1 cellular context compared by ENCODE assay signal in genomic region chr16:88468289-88469129, GRCh38.
TF ChIP-seq lines count a peak whose summit lies in the region.

No MANE protein-coding gene starts in this region.

TF ChIP-seq in K562, 482 proteins besides CTCF, POLR2A, EP300 and RAD21 (continued from another document):
- no peak for TF ChIP-seq ZNF707 (CRISPR knock-in tag; conservative IDR thresholded peaks at IDR 0.05)
- TF ChIP-seq CREM (IDR thresholded peaks at IDR 0.05; ENCODE audit: low read depth) = no peak
- TF ChIP-seq ZEB2 (IDR thresholded peaks at IDR 0.05) = no peak
- 0 out of 2 replicates have a peak, but pooled peaks have one; percentile 10 for TF ChIP-seq MXI1 (IDR thresholded peaks at IDR 0.05; ENCODE audit: low read depth, low read length)
- no peak for TF ChIP-seq OTX1 (CRISPR knock-in tag; IDR thresholded peaks at IDR 0.05)
- TF ChIP-seq POLR2G (IDR thresholded peaks at IDR 0.05; ENCODE audit: low read depth, low read length) = 0 out of 2 replicates have a peak, but pooled peaks have one; percentile 44
- TF ChIP-seq SFPQ (IDR thresholded peaks at IDR 0.05; ENCODE audit: low read depth, low read length) = no peak
- TF ChIP-seq ZNF766 (CRISPR knock-in tag; conservative IDR thresholded peaks at IDR 0.05) = no peak
- TF ChIP-seq E2F6 (IDR thresholded peaks at IDR 0.05; ENCODE audit: borderline replicate concordance in 1 of 2, extremely low read depth in 1 of 2, insufficient read depth in 1 of 2, insufficient read length in 1 of 2, low read depth in 1 of 2, low read length in 1 of 2, poor library complexity in 1 of 2, severe bottlenecking in 1 of 2) = no peak
- peak; percentile 39 for TF ChIP-seq VEZF1 (CRISPR knock-in tag; IDR thresholded peaks at IDR 0.05)
- TF ChIP-seq MYNN (IDR thresholded peaks at IDR 0.05) = peak; percentile 50; the same call in 1 of the 2 replicates
- no peak for TF ChIP-seq MYNN (CRISPR knock-in tag; IDR thresholded peaks at IDR 0.05)
- no peak for TF ChIP-seq ZNF583 (CRISPR knock-in tag; IDR thresholded peaks at IDR 0.05)
- TF ChIP-seq MECOM (CRISPR knock-in tag; IDR thresholded peaks at IDR 0.05) = no peak
- peak; percentile 56 for TF ChIP-seq USF2 (CRISPR knock-in tag; IDR thresholded peaks at IDR 0.05)
- no peak for TF ChIP-seq ELF2 (CRISPR knock-in tag; IDR thresholded peaks at IDR 0.05)
- peak; percentile 30 for TF ChIP-seq DACH1 (IDR thresholded peaks at IDR 0.05; ENCODE audit: partially characterized antibody)
- TF ChIP-seq MNT (conservative IDR thresholded peaks at IDR 0.05) = peak in 1 of 2 experiments; percentile 79; a peak in 3 of 4 replicates
- 0 out of 2 replicates have a peak, but pooled peaks have one; percentile 13 for TF ChIP-seq RB1 (IDR thresholded peaks at IDR 0.05; ENCODE audit: low read depth)
- no peak for TF ChIP-seq GTF2A2 (tag; IDR thresholded peaks at IDR 0.05)
- TF ChIP-seq ZNF124 (CRISPR knock-in tag; IDR thresholded peaks at IDR 0.05) = no peak
- TF ChIP-seq GABPB1 (CRISPR knock-in tag; IDR thresholded peaks at IDR 0.05) = 0 out of 2 replicates have a peak, but pooled peaks have one; percentile 14
- peak; percentile 66 for TF ChIP-seq MAX (CRISPR knock-in tag; IDR thresholded peaks at IDR 0.05)
- 0 out of 2 replicates have a peak, but pooled peaks have one; percentile 1 for TF ChIP-seq MBD2 (IDR thresholded peaks at IDR 0.05; ENCODE audit: borderline replicate concordance, low read depth)
- TF ChIP-seq TFE3 (CRISPR knock-in tag; IDR thresholded peaks at IDR 0.05) = no peak
- no peak for TF ChIP-seq CXXC5 (CRISPR knock-in tag; IDR thresholded peaks at IDR 0.05)
- TF ChIP-seq ZKSCAN1 (IDR thresholded peaks at IDR 0.05; ENCODE audit: low read depth, low read length) = no peak
- no peak for TF ChIP-seq ZNF24 (IDR thresholded peaks at IDR 0.05)
- TF ChIP-seq SUPT5H (IDR thresholded peaks at IDR 0.05) = no peak
- no peak for TF ChIP-seq U2AF2 (optimal IDR thresholded peaks at IDR 0.05; ENCODE audit: low read depth, low read length)
- peak; percentile 33; the same call in 1 of the 2 replicates for TF ChIP-seq RBFOX2 (IDR thresholded peaks at IDR 0.05; ENCODE audit: low read depth, low read length)
- TF ChIP-seq NONO (IDR thresholded peaks at IDR 0.05; ENCODE audit: low read depth in 2 of 2, low read length in 1 of 2) = no peak
- 0 out of 4 replicates have a peak, but pooled peaks have one; percentile 15 to 49 for TF ChIP-seq SIN3A (IDR thresholded peaks at IDR 0.05; ENCODE audit: borderline replicate concordance in 2 of 2, control insufficient read depth in 1 of 2, low read depth in 2 of 2, low read length in 2 of 2)
- 0 out of 2 replicates have a peak, but pooled peaks have one; percentile 33 for TF ChIP-seq NKRF (IDR thresholded peaks at IDR 0.05; ENCODE audit: borderline replicate concordance)
- no peak for TF ChIP-seq ZC3H4 (CRISPR knock-in tag; IDR thresholded peaks at IDR 0.05; ENCODE audit: borderline replicate concordance)
TF ChIP-seq in K562: peak in this region for 19.
